ENCODE assay signal across 28 cellular contexts in genomic region chr3:21138085-21138484, GRCh38.
"Had no signal": no experiment of that assay in that cellular context is flagged by ENCODE, and none has a peak within 500 bp of the region (broad histone marks: within the 10 kb centered on the region; RNA-seq: fewer than 3 reads in every experiment).

No MANE protein-coding gene starts in this region.

- H3K36me3 ChIP-seq: colonic mucosa, esophagus muscularis mucosa, esophagus squamous epithelium, gastrocnemius medialis, gastroesophageal sphincter, heart left ventricle, heart right ventricle had no signal

- DNase-seq: colonic mucosa; cortex of kidney; dermis blood vessel endothelial cell; dorsolateral prefrontal cortex; effector CD4-positive, alpha-beta T cell; effector CD8-positive, alpha-beta T cell; effector memory CD4-positive, alpha-beta T cell; effector memory CD8-positive, alpha-beta T cell; endodermal cell; erythroblast; esophagus squamous epithelium; foreskin fibroblast; foreskin keratinocyte; foreskin melanocyte; gastrocnemius medialis; glutamatergic neuron; head of caudate nucleus; heart left ventricle; heart right ventricle had no signal

- FAIRE-seq: colon, endometrium, endothelial cell of umbilical vein, frontal cortex had no signal

- ATAC-seq: effector memory CD8-positive, alpha-beta T cell; esophagus mucosa; foreskin keratinocyte; gastrocnemius medialis; gastroesophageal sphincter; heart left ventricle; heart right ventricle had no signal

- H3K4me3 ChIP-seq: colonic mucosa, coronary artery, dorsolateral prefrontal cortex, esophagus muscularis mucosa, esophagus squamous epithelium, gastrocnemius medialis, gastroesophageal sphincter, heart left ventricle, heart right ventricle had no signal

- H3K27me3 ChIP-seq: colonic mucosa, dorsolateral prefrontal cortex, esophagus muscularis mucosa, esophagus squamous epithelium, foreskin keratinocyte, gastrocnemius medialis, gastroesophageal sphincter, heart left ventricle, heart right ventricle had no signal

- H3K9me3 ChIP-seq: colonic mucosa, esophagus muscularis mucosa, esophagus squamous epithelium, gastrocnemius medialis, gastroesophageal sphincter, heart left ventricle had no signal

- H3K27ac ChIP-seq: colonic mucosa, coronary artery, dorsolateral prefrontal cortex, epithelial cell of prostate, esophagus muscularis mucosa, esophagus squamous epithelium, foreskin keratinocyte, gastrocnemius medialis, gastroesophageal sphincter, heart left ventricle, heart right ventricle had no signal

- H3K4me1 ChIP-seq: colonic mucosa, esophagus muscularis mucosa, esophagus squamous epithelium, foreskin keratinocyte, gastrocnemius medialis, gastroesophageal sphincter, heart left ventricle, heart right ventricle had no signal
